ENCODE assay signal across 8 cellular contexts in genomic region chr1:158180741-158181576, GRCh38. TPM values are rescaled to one million over a fixed set of nuclear protein-coding genes. Genes with fewer than 3 reads are reported as not detected.
A peak's percentile ranks its signal among the peaks of the same experiment; 100 is the strongest.
DNase-seq lines count a peak whose midpoint lies in the region; ATAC-seq, FAIRE-seq and TF ChIP-seq lines count a peak whose summit lies in the region.

CD1D (plus strand) TSS chr1:158180895; CDS start chr1:158181102, 207 bp downstream.

- H3K79me2 ChIP-seq in keratinocyte (ENCODE audit: control insufficient read depth, insufficient read depth, low read length) (no peaks in the 10 kb centered on the region), smooth muscle cell (ENCODE audit: low read depth) (no peaks in the 10 kb centered on the region)

- TF ChIP-seq CTCF in astrocyte of the spinal cord (IDR thresholded peaks at IDR 0.05; ENCODE audit: low read depth, low read length) (no peak), keratinocyte (optimal IDR thresholded peaks at IDR 0.05 in 1 of 3, IDR thresholded peaks at IDR 0.05 in 1 of 3, conservative IDR thresholded peaks at IDR 0.05 in 1 of 3; ENCODE audit: extremely low read depth in 1 of 3, insufficient read depth in 2 of 3, low read length in 3 of 3) (no peak), smooth muscle cell (IDR thresholded peaks at IDR 0.05; ENCODE audit: borderline replicate concordance, insufficient read depth, poor library complexity, severe bottlenecking) (no peak)

- FAIRE-seq in keratinocyte (lab: Jason Lieb, UNC): no peak

- DNase-seq in CD1c-positive myeloid dendritic cell (ENCODE audit: extremely low spot score) (peak; percentile 71), astrocyte of the spinal cord (ENCODE audit: low read depth, low spot score) (peak; percentile 7), keratinocyte (ENCODE audit: low read depth, low spot score) (no peak), smooth muscle cell (lab: John Stamatoyannopoulos, UW; ENCODE audit: unreplicated experiment) (peak; percentile 22), cerebellar nuclear complex (lab: John Stamatoyannopoulos, UW) (no peak), NCI-H1092 (lab: John Stamatoyannopoulos, UW) (no peak)

- H3K27me3 ChIP-seq in HUES64 (ENCODE audit: insufficient read depth, low read length) (peaks cover 97% of the 10 kb centered on the region), keratinocyte (ENCODE audit: control insufficient read depth, extremely low read depth, insufficient read depth, low read length) (no peaks in the 10 kb centered on the region), smooth muscle cell (ENCODE audit: low read depth) (peaks cover 57% of the 10 kb centered on the region)

- H3K4me2 ChIP-seq in keratinocyte (ENCODE audit: control insufficient read depth, extremely low read depth, insufficient read depth, low read depth, low read length) (peak within 1 kb of the TSS; percentile 83), smooth muscle cell (peak within 1 kb of the TSS; percentile 90)

- no peaks in the 10 kb centered on the region for H3K9me1 ChIP-seq in keratinocyte (ENCODE audit: control insufficient read depth, extremely low read depth, insufficient read depth, low read length)

- no peaks in the 10 kb centered on the region for H4K20me1 ChIP-seq in keratinocyte (ENCODE audit: control insufficient read depth, extremely low read depth, insufficient read depth, low read length)
- H4K20me1 ChIP-seq in smooth muscle cell (ENCODE audit: low read depth): no peaks in the 10 kb centered on the region

- peaks cover 13% of the 10 kb centered on the region for H3K4me1 ChIP-seq in HUES64 (ENCODE audit: insufficient read depth, low read length)
- H3K4me1 ChIP-seq in keratinocyte (ENCODE audit: control insufficient read depth, extremely low read depth, insufficient read depth, low read length): peaks cover 19% of the 10 kb centered on the region
- peaks cover 4% of the 10 kb centered on the region for H3K4me1 ChIP-seq in smooth muscle cell (ENCODE audit: low read depth)

- in situ Hi-C loops in astrocyte of the spinal cord (cut with HindIII; ENCODE audit: low sequenced_read_pairs): no loop called here

- peak within 1 kb of the TSS; percentile 96 for H2AFZ ChIP-seq in keratinocyte (ENCODE audit: control insufficient read depth, low read length)
- H2AFZ ChIP-seq in smooth muscle cell (ENCODE audit: low read depth): peak within 1 kb of the TSS; percentile 31

- dilution Hi-C loops in keratinocyte (cut with MboI; ENCODE audit: extremely low pct_ligation_motif_present, low sequenced_read_pairs): no loop called here

- H3K36me3 ChIP-seq in HUES64 (ENCODE audit: insufficient read depth, low read length) (no peaks in the 10 kb centered on the region), keratinocyte (ENCODE audit: control insufficient read depth in 2 of 2, extremely low read depth in 1 of 2, insufficient read depth in 2 of 2, low read length in 2 of 2) (no peaks in the 10 kb centered on the region), smooth muscle cell (ENCODE audit: low read depth) (no peaks in the 10 kb centered on the region)

- WGBS in HUES64: under 1% methylated on average over 63 of the region's 63 CpGs
- under 1% methylated on average over 49 of the region's 63 CpGs for WGBS in smooth muscle cell (ENCODE audit: low lambda C conversion rate)

- no peaks in the 10 kb centered on the region for H3K9me3 ChIP-seq in HUES64 (ENCODE audit: insufficient read depth, low read depth, low read length)
- H3K9me3 ChIP-seq in keratinocyte (ENCODE audit: control insufficient read depth, low read depth, low read length): no peaks in the 10 kb centered on the region
- no peaks in the 10 kb centered on the region for H3K9me3 ChIP-seq in smooth muscle cell (replicated peaks; ENCODE audit: low read depth)

- no peak within 1 kb of the TSS for H3K27ac ChIP-seq in HUES64 (ENCODE audit: low read depth, low read length)
- H3K27ac ChIP-seq in keratinocyte (ENCODE audit: control insufficient read depth, insufficient read depth, low read length): no peak within 1 kb of the TSS
- no peak within 1 kb of the TSS for H3K27ac ChIP-seq in smooth muscle cell (ENCODE audit: low read depth)

- peak within 1 kb of the TSS; percentile 57 for H3K9ac ChIP-seq in HUES64 (ENCODE audit: low read depth, low read length)
- peak within 1 kb of the TSS; percentile 61 for H3K9ac ChIP-seq in keratinocyte (ENCODE audit: control insufficient read depth, extremely low read depth, insufficient read depth, low read length)
- no peak within 1 kb of the TSS for H3K9ac ChIP-seq in smooth muscle cell (ENCODE audit: low read depth)

- ATAC-seq in GM21576 (IDR thresholded peaks at IDR 0.05; ENCODE audit: unreplicated experiment): no peak

- peak within 1 kb of the TSS; percentile 68 for H3K4me3 ChIP-seq in HUES64 (ENCODE audit: low read length)
- peak within 1 kb of the TSS; percentile 36 for H3K4me3 ChIP-seq in astrocyte of the spinal cord (ENCODE audit: low read depth, low read length)
- H3K4me3 ChIP-seq in keratinocyte (ENCODE audit: control insufficient read depth in 2 of 3, extremely low read depth in 1 of 3, insufficient read depth in 2 of 3, low read depth in 1 of 3, low read length in 3 of 3): peak within 1 kb of the TSS; percentile 48 to 79 (median 66)
- peak within 1 kb of the TSS; percentile 61 for H3K4me3 ChIP-seq in smooth muscle cell

- no peaks in the 10 kb centered on the region for H3F3A ChIP-seq in smooth muscle cell (ENCODE audit: low read depth)

RNA-seq across cellular contexts. Expression of gene CD1D, which starts in this region (rescaled TPM):
- polyA plus RNA-seq in HUES64 (2013, experiment 1 of 2): 2.8 TPM
- polyA plus RNA-seq in HUES64 (2013, experiment 2 of 2): 2.0 TPM
- polyA plus RNA-seq in keratinocyte (2.5 to 3.0 TPM (median 2.8 TPM) in 3 replicates), smooth muscle cell (3.3 and 3.5 TPM in 2 replicates)
- 0.72 TPM for polyA plus RNA-seq in keratinocyte (2011; ENCODE audit: low read depth)
- polyA plus RNA-seq in keratinocyte (2011; cell fraction: cytosol; rRNA removed): 1.2 and 1.4 TPM in 2 replicates
- polyA plus RNA-seq in keratinocyte (2011; cell fraction: nucleus; rRNA removed): 5.2 TPM in 2 replicates
- 0.90 and 3.0 TPM in 2 replicates for polyA plus RNA-seq in keratinocyte (2012; ENCODE audit: low replicate concordance)
- 0.69 to 2.4 TPM (median 1.7 TPM) in 3 replicates for polyA minus RNA-seq in keratinocyte
- polyA minus RNA-seq in keratinocyte (2011; cell fraction: cytosol; rRNA and poly(A)+ RNA removed): 2.9 TPM
- 3.3 and 4.1 TPM in 2 replicates for polyA minus RNA-seq in keratinocyte (2011; cell fraction: nucleus; rRNA and poly(A)+ RNA removed)
- 2.2 and 2.7 TPM in 2 replicates for total RNA-seq in smooth muscle cell

Comparison
In these comparisons a context has a peak if more than half of its experiments do, and no peak if none do; other contexts are left out.
1. DNase-seq: peak in CD1c-positive myeloid dendritic cell (single experiment), astrocyte of the spinal cord (single experiment) and smooth muscle cell (single experiment); none in keratinocyte (single experiment), cerebellar nuclear complex (0 of 2) and NCI-H1092 (single experiment).
2. Peak in every context shown above with its lines, with median percentiles within 50 percentile points of each other: H3K4me3 ChIP-seq.